ENCODE assay signal across 18 cellular contexts in the genomic region with DNA sequence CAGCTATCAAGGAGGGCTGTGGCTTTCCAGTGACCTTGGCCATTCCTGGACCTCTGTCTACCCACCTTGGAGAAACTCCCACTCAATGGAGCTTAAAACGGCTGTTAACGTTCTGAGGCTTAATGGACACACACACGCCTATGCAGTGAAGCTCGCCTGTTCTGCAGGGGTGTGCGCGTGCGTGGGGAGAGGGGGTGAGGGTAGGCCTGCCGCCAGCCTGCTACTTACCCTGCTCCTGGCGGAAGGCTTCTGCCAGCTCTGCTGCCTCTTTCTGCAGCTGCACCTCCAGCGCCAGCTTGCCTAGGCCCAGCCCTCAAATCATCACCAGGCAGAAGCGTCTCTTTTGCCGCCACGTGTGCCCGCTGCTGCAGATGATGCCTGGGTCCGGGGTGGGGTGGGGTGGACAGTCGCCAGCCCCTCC.
"Had no signal": no experiment of that assay in that cellular context is flagged by ENCODE, and none has a peak within 500 bp of the region (broad histone marks: within the 10 kb centered on the region; RNA-seq: fewer than 3 reads in every experiment).

No MANE protein-coding gene starts in this region.

- H3K4me3 ChIP-seq: body of pancreas, colonic mucosa, esophagus muscularis mucosa, hepatocyte, left lung, ovary, spleen, suprapubic skin, upper lobe of left lung had no signal

- ATAC-seq: activated T-cell treated with anti-CD3 and anti-CD28 coated beads, Interleukin-2, amount 50 U/mL, for 72 hours; body of pancreas; left lung; sciatic nerve had no signal

- H3K27me3 ChIP-seq: body of pancreas, colonic mucosa, hepatocyte, left lung, ovary, suprapubic skin, upper lobe of left lung had no signal

- DNase-seq: activated CD4-positive, alpha-beta T cell treated with anti-CD3 and anti-CD28 coated beads, Interleukin-2, amount 10 ng/mL, durations not matched to agents 7 days and 5 days; activated CD4-positive, CD25-positive, alpha-beta regulatory T cell; activated CD8-positive, alpha-beta memory T cell treated with anti-CD3 and anti-CD28 coated beads, Interleukin-2, amount 50 U/mL, for 48 hours; activated gamma-delta T cell treated with Interleukin-2 at 50 U/mL for 16 hours; activated naive CD8-positive, alpha-beta T cell treated with anti-CD3 and anti-CD28 coated beads for 36 hours; activated T-cell treated with anti-CD3 and anti-CD28 coated beads, Interleukin-2, amount 50 U/mL, for 72 hours; amygdala; body of pancreas; colonic mucosa; left lung; mammary epithelial cell; ovary; spleen had no signal

- H3K36me3 ChIP-seq: colonic mucosa, esophagus muscularis mucosa, left lung, ovary, spleen, suprapubic skin, upper lobe of left lung had no signal
